In genomic region chr6:166877906-166878305, GRCh38 we compare ENCODE assay signal across 19 cellular contexts.
"Had no signal": no experiment of that assay in that cellular context is flagged by ENCODE, and none has a peak within 500 bp of the region (broad histone marks: within the 10 kb centered on the region; RNA-seq: fewer than 3 reads in every experiment).

No MANE protein-coding gene starts in this region.

- H3K4me1 ChIP-seq: body of pancreas, psoas muscle, sigmoid colon, suprapubic skin, upper lobe of right lung had no signal

- DNase-seq: activated CD4-positive, alpha-beta T cell treated with anti-CD3 and anti-CD28 coated beads for 36 hours; activated CD8-positive, alpha-beta memory T cell treated with anti-CD3 and anti-CD28 coated beads, Interleukin-2, amount 50 U/mL, for 48 hours; activated CD8-positive, alpha-beta T cell treated with anti-CD3 and anti-CD28 coated beads, Interleukin-2, amount 10 ng/mL, durations not matched to agents 7 days and 5 days; activated naive CD4-positive, alpha-beta T cell treated with anti-CD3 and anti-CD28 coated beads for 36 hours; body of pancreas; cerebellar nuclear complex; erythroblast; hypothalamus; mesenchymal stem cell; psoas muscle; sigmoid colon; stimulated activated CD4-positive, alpha-beta T cell treated with anti-CD3 and anti-CD28 coated beads, Interleukin-4, amount 100 ng/mL, for 1 hour; stimulated activated CD8-positive, alpha-beta memory T cell treated with anti-CD3 and anti-CD28 coated beads, Interleukin-4, amount 100 ng/mL, for 48 hours; stimulated activated naive CD8-positive, alpha-beta T cell treated with anti-CD3 and anti-CD28 coated beads, Interleukin-15, Interleukin-2, amounts not matched to agents 100 U/mL and 50 U/mL, for 24 hours; T-cell; T1000; upper lobe of right lung had no signal

- H3K27me3 ChIP-seq: body of pancreas, sigmoid colon, suprapubic skin, upper lobe of right lung had no signal

- H3K9me3 ChIP-seq: body of pancreas, psoas muscle, suprapubic skin, upper lobe of right lung had no signal

- H3K36me3 ChIP-seq: sigmoid colon, suprapubic skin, upper lobe of right lung had no signal

- H3K4me3 ChIP-seq: body of pancreas, psoas muscle, sigmoid colon, suprapubic skin, upper lobe of right lung had no signal

- H3K27ac ChIP-seq: body of pancreas, psoas muscle, sigmoid colon, suprapubic skin, upper lobe of right lung had no signal

- ATAC-seq: activated CD4-positive, alpha-beta T cell treated with anti-CD3 and anti-CD28 coated beads for 36 hours; activated CD8-positive, alpha-beta T cell treated with anti-CD3 and anti-CD28 coated beads, Interleukin-2, amount 10 ng/mL, durations not matched to agents 7 days and 5 days; body of pancreas; left lobe of liver; psoas muscle; stimulated activated naive CD8-positive, alpha-beta T cell treated with anti-CD3 and anti-CD28 coated beads, Interleukin-15, Interleukin-2, amounts not matched to agents 100 U/mL and 50 U/mL, for 24 hours; T-cell; upper lobe of right lung had no signal
